In genomic region chr5:95869173-95869855, GRCh38 we compare ENCODE assay signal across 8 cellular contexts. TPM values are rescaled to one million over a fixed set of nuclear protein-coding genes. Genes with fewer than 3 reads are reported as not detected.
A peak's percentile ranks its signal among the peaks of the same experiment; 100 is the strongest.
DNase-seq lines count a peak whose midpoint lies in the region; ATAC-seq, FAIRE-seq and TF ChIP-seq lines count a peak whose summit lies in the region.
"Not testable (repeated sequence)": the region's sequence is repeated elsewhere in the genome, so short reads cannot be mapped to it uniquely, and the experiment has no call there.

No MANE protein-coding gene starts in this region.

- not testable (repeated sequence) for TF ChIP-seq CTCF in OCI-LY7 (conservative IDR thresholded peaks at IDR 0.05; ENCODE audit: low read length); astrocyte (IDR thresholded peaks at IDR 0.05; ENCODE audit: insufficient read depth, low read depth, low read length)

- peak; percentile 31 for DNase-seq in OCI-LY7 (ENCODE audit: low spot score)
- peak; percentile 29 to 34 for DNase-seq in activated CD8-positive, alpha-beta memory T cell treated with anti-CD3 and anti-CD28 coated beads for 1 hour (ENCODE audit: extremely low read depth in 1 of 2, low read depth in 1 of 2)
- DNase-seq in astrocyte (ENCODE audit: low read depth) = not testable (repeated sequence)
- DNase-seq in pons (ENCODE audit: low spot score) = peak; percentile 77
- DNase-seq in stimulated activated naive CD8-positive, alpha-beta T cell treated with anti-CD3 and anti-CD28 coated beads, Interleukin-15, Interleukin-2, amounts not matched to agents 100 U/mL and 50 U/mL, for 24 hours = peak; percentile 71

- not testable (repeated sequence) for H3K36me3 ChIP-seq in OCI-LY7 (ENCODE audit: insufficient read depth, low read length); astrocyte (ENCODE audit: insufficient read depth, low read length)

- H3K9ac ChIP-seq in astrocyte (ENCODE audit: low read length) = peak overlapping the region; percentile 38

- H3K27me3 ChIP-seq in astrocyte (ENCODE audit: insufficient read depth, low read length) = not testable (repeated sequence)

- not testable (repeated sequence) for H3K27ac ChIP-seq in OCI-LY7 (ENCODE audit: low read depth, low read length, poor library complexity, severe bottlenecking)
- peak overlapping the region; percentile 50 for H3K27ac ChIP-seq in astrocyte (ENCODE audit: low read depth, low read length)

- FAIRE-seq in astrocyte (lab: Jason Lieb, UNC) = not testable (repeated sequence)

- peaks cover 18% of the 10 kb centered on the region for H3K4me1 Mint-ChIP-seq in astrocyte (ENCODE audit: low read depth, unreplicated experiment)

- not testable (repeated sequence) for TF ChIP-seq POLR2A in GM18505 (IDR thresholded peaks at IDR 0.05; ENCODE audit: borderline replicate concordance, extremely low read depth, insufficient read depth, insufficient read length)

- POLR2A ChIA-PET in OCI-LY7 (lab: Charles Lee) = interaction anchor here (0.6 to 1.3 kb wide), 6 partner anchors 9 to 448 kb away, joined by 3 to 8 read pairs (median 4); no protein-coding TSS in a partner anchor

- H3K79me2 ChIP-seq in OCI-LY7 (ENCODE audit: insufficient read depth, low read depth, low read length); astrocyte (ENCODE audit: insufficient read depth, low read length): not testable (repeated sequence)

- not testable (repeated sequence) for H3K4me3 ChIP-seq in OCI-LY7 (ENCODE audit: low read depth, low read length, poor library complexity, severe bottlenecking); astrocyte (ENCODE audit: insufficient read depth, low read depth, low read length)

- H3K4me1 ChIP-seq in OCI-LY7 (ENCODE audit: insufficient read depth, low read length, poor library complexity, severe bottlenecking) (peaks cover 13% of the 10 kb centered on the region), astrocyte (ENCODE audit: insufficient read depth, low read length) (peaks cover 18% of the 10 kb centered on the region)

- not testable (repeated sequence) for H3K27me3 Mint-ChIP-seq in astrocyte (ENCODE audit: low read depth, unreplicated experiment)

- not testable (repeated sequence) for H3K9me3 Mint-ChIP-seq in astrocyte (ENCODE audit: unreplicated experiment)

- CTCF ChIA-PET in OCI-LY7 (lab: Charles Lee; ENCODE audit: unreplicated experiment) = not testable (repeated sequence)

- not testable (repeated sequence) for H4K20me1 ChIP-seq in OCI-LY7 (ENCODE audit: insufficient read depth, low read length); astrocyte (ENCODE audit: insufficient read depth, low read length)

- H3K9me2 ChIP-seq in OCI-LY7 (ENCODE audit: insufficient read depth, low read length) = not testable (repeated sequence)

- not testable (repeated sequence) for BruUV-seq in OCI-LY7 (replicated peaks; lab: Mats Ljungman, UMichigan)

- not testable (repeated sequence) for H3K4me3 Mint-ChIP-seq in astrocyte (ENCODE audit: unreplicated experiment)

- not testable (repeated sequence) for H2AFZ ChIP-seq in OCI-LY7 (ENCODE audit: low read length); astrocyte (ENCODE audit: low read depth, low read length)

- peak overlapping the region; percentile 43 for H3K4me2 ChIP-seq in OCI-LY7 (ENCODE audit: low read length)
- peak overlapping the region; percentile 13 for H3K4me2 ChIP-seq in astrocyte (ENCODE audit: low read length)

- intact Hi-C loops in OCI-LY7 (cut with micrococcal nuclease; ENCODE audit: unreplicated experiment) = not testable (repeated sequence)

- ATAC-seq in GM18505 (IDR thresholded peaks at IDR 0.05; ENCODE audit: unreplicated experiment) = peak; percentile 52
- ATAC-seq in GM21447 (IDR thresholded peaks at IDR 0.05; ENCODE audit: unreplicated experiment) = peak; percentile 54
- ATAC-seq in HG03159 (IDR thresholded peaks at IDR 0.05; ENCODE audit: unreplicated experiment) = peak; percentile 56
- ATAC-seq in stimulated activated naive CD8-positive, alpha-beta T cell treated with anti-CD3 and anti-CD28 coated beads, Interleukin-15, Interleukin-2, amounts not matched to agents 100 U/mL and 50 U/mL, for 24 hours = peak; percentile 55

- not testable (repeated sequence) for H3K36me3 Mint-ChIP-seq in astrocyte (ENCODE audit: low read depth, unreplicated experiment)

- not testable (repeated sequence) for H3K9me3 ChIP-seq in OCI-LY7 (ENCODE audit: low read length); astrocyte (ENCODE audit: insufficient read depth, low read depth, low read length)

- not testable (repeated sequence) for H3K27ac Mint-ChIP-seq in astrocyte (ENCODE audit: unreplicated experiment)

RNA-seq across cellular contexts. Expression of gene GLRX, which starts 46.8 kb away (rescaled TPM):
- total RNA-seq in OCI-LY7 (2014; rRNA removed; shearing (Covaris generic)) = 26.7 and 80.5 TPM in 2 replicates
- total RNA-seq in OCI-LY7 (2022) (49.3 and 52.9 TPM in 2 replicates), astrocyte (38.4 and 40.5 TPM in 2 replicates)
